8 cellular contexts compared by ENCODE assay signal in the genomic region with DNA sequence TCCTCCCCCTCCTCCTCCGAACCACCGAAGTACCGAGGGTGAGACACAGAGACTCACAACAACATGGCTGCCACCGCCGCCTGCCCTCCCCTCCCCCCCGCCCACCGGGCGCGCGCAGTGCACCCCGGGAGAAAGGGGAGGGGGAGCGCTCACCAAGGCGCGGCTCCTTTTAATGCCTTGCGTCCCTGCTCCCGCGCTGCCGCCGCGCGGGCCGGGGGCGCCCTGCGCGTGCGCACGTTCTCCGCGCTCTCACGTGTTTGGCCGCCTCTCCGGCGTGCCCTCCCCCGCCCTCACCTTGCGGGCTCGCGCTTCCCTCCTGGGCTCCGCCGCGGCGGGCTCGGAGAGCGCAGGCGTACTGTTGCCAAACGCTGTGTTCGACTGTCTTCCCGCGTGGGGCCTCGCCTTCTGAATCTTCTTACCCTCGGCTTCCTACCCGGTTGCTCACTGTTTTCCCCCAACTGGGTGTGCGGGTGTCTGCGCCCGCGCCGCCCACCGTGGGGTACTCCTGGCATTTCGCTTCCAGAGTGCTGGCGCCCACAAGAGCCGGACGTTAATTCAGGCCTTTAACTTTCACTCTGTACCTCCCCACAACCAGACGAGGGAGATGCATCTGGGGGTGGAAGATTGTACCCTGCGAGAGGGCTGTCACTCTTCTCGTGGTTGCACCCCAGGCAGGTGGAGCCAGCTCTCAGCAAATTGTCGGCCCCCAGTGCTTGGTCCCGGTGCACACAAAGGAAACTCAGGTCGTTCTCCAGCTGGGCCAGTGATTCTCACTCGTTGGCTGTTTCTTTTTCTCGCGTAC. TPM values are rescaled to one million over a fixed set of nuclear protein-coding genes. Genes with fewer than 3 reads are reported as not detected.
DNase-seq lines count a peak whose midpoint lies in the region; ATAC-seq and TF ChIP-seq lines count a peak whose summit lies in the region.

A gene with protein sequence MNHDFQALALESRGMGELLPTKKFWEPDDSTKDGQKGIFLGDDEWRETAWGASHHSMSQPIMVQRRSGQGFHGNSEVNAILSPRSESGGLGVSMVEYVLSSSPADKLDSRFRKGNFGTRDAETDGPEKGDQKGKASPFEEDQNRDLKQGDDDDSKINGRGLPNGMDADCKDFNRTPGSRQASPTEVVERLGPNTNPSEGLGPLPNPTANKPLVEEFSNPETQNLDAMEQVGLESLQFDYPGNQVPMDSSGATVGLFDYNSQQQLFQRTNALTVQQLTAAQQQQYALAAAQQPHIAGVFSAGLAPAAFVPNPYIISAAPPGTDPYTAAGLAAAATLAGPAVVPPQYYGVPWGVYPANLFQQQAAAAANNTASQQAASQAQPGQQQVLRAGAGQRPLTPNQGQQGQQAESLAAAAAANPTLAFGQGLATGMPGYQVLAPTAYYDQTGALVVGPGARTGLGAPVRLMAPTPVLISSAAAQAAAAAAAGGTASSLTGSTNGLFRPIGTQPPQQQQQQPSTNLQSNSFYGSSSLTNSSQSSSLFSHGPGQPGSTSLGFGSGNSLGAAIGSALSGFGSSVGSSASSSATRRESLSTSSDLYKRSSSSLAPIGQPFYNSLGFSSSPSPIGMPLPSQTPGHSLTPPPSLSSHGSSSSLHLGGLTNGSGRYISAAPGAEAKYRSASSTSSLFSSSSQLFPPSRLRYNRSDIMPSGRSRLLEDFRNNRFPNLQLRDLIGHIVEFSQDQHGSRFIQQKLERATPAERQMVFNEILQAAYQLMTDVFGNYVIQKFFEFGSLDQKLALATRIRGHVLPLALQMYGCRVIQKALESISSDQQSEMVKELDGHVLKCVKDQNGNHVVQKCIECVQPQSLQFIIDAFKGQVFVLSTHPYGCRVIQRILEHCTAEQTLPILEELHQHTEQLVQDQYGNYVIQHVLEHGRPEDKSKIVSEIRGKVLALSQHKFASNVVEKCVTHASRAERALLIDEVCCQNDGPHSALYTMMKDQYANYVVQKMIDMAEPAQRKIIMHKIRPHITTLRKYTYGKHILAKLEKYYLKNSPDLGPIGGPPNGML (minus strand): TSS at position 92 of the 802 bp plus-strand sequence. CDS start 23,484 bp downstream, outside the sequence.

- H3K36me3 ChIP-seq in KOPT-K1 (ENCODE audit: insufficient read depth, low read length) (peaks cover 24% of the 10 kb centered on the region), Peyer's patch (no peaks in the 10 kb centered on the region), muscle layer of colon (ENCODE audit: insufficient read depth, low read length) (no peaks in the 10 kb centered on the region)

- peaks cover 0 to 41% (median 16%) of the 10 kb centered on the region in 4 donors for H3K4me1 ChIP-seq in Peyer's patch
- H3K4me1 ChIP-seq in muscle layer of colon (ENCODE audit: insufficient read depth, low read length) = peaks cover 45% of the 10 kb centered on the region

- H3K27ac ChIP-seq in KOPT-K1 (ENCODE audit: low read depth, low read length, poor library complexity, severe bottlenecking) (peak within 1 kb of the TSS; percentile 98), Peyer's patch (peak within 1 kb of the TSS; percentile 93 to 98 (median 96)), muscle layer of colon (ENCODE audit: low read depth, low read length) (peak within 1 kb of the TSS; percentile 96)

- TF ChIP-seq CTCF in Peyer's patch (IDR thresholded peaks at IDR 0.05) = peak in 3 of 6 experiments; percentile 1 to 30 (median 26)

- TF ChIP-seq POLR2A in Peyer's patch (IDR thresholded peaks at IDR 0.05) = peak; percentile 80

- no peaks in the 10 kb centered on the region for H3K9me3 ChIP-seq in KOPT-K1 (ENCODE audit: insufficient read depth, low read length, poor library complexity, severe bottlenecking)
- no peaks in the 10 kb centered on the region for H3K9me3 ChIP-seq in Peyer's patch
- H3K9me3 ChIP-seq in muscle layer of colon (ENCODE audit: low read length) = no peaks in the 10 kb centered on the region

- DNase-seq in DMS79 treated with DMSO at 0.1 percent for 48 hours (lab: John Stamatoyannopoulos, UW) = peak; percentile 95
- peak; percentile 87 to 97 (median 96) for DNase-seq in Peyer's patch
- DNase-seq in activated T-cell treated with anti-CD3 and anti-CD28 coated beads, Interleukin-2, amount 50 U/mL, for 48 hours = peak; percentile 94 to 96
- DNase-seq in stimulated activated CD8-positive, alpha-beta memory T cell treated with anti-CD3 and anti-CD28 coated beads, Interleukin-7, amount 100 ng/mL, for 1 hour (ENCODE audit: low read depth in 2 of 2) = peak; percentile 87 to 91

- peak within 1 kb of the TSS; percentile 62 for H3K9ac ChIP-seq in muscle layer of colon (ENCODE audit: low read length)

- H3K4me3 ChIP-seq in Peyer's patch (peak within 1 kb of the TSS; percentile 75 to 97 (median 87)), muscle layer of colon (ENCODE audit: low read depth in 1 of 2, low read length in 2 of 2) (peak within 1 kb of the TSS; percentile 85 to 93)

- H3K27me3 ChIP-seq in Peyer's patch (no peaks in the 10 kb centered on the region), muscle layer of colon (ENCODE audit: control insufficient read depth in 1 of 2, insufficient read depth in 2 of 2, low read length in 2 of 2) (no peaks in the 10 kb centered on the region)

- ATAC-seq in GM21825 (IDR thresholded peaks at IDR 0.05; ENCODE audit: unreplicated experiment) = peak; percentile 83
- ATAC-seq in esophagus mucosa = peak; percentile 97

RNA-seq across cellular contexts. Expression of the gene that starts here (rescaled TPM):
- total RNA-seq in Peyer's patch (10 to 100 TPM; 61.2 to 88.3 (median 74.8) TPM), esophagus mucosa (53.6 TPM)

Comparison
In these comparisons a context has a peak if more than half of its experiments do, and no peak if none do; other contexts are left out.
1. Peak in every context shown above with its lines: DNase-seq, ATAC-seq, H3K4me3 ChIP-seq and H3K27ac ChIP-seq.